Comparison of ENCODE assay signal across 30 cellular contexts in the genomic region with DNA sequence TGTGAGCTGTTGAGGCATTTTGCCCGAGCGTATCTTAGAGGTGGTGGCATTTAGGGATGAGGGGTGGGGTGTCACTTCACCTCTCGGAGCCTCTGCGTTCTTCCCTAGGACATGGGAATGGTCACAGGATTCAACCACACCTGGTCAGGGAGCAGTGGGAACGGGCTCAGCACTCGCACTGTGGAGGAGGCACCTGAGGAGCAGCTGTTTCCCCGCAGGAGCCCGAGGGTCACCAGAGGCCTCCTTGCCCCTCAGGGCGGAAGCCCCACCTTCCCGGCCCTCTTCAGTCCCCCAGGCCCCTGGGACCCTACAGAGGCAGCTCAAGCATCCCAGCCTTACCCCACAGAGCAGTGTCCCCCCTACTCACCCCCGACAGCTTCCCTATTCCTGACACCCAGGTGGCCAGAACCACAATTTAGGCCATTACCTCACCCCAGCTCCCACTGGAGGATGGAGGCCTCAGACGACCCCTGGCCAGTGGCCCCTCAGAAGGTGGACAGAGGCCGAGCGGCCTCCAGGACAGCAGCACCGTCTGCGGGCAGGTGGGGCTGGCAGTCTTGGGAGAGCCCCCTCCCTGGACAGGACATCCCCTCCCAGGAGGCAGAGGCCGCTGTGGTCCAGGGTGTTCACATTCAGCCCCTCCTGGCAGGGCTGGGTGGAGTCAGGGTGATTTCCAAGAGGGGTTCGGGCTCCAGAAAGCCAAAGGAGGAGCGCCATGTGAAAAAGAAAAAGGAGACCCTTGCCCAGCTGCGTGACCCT. TPM values are rescaled to one million over a fixed set of nuclear protein-coding genes. Genes with fewer than 3 reads are reported as not detected.
"Had no signal": no experiment of that assay in that cellular context is flagged by ENCODE, and none has a peak within 500 bp of the region (broad histone marks: within the 10 kb centered on the region; RNA-seq: fewer than 3 reads in every experiment).

No MANE protein-coding gene starts in this region.

- DNase-seq: activated B cell treated with CpG ODN at 0.5 μM for 24 hours; activated CD4-positive, alpha-beta memory T cell treated with anti-CD3 and anti-CD28 coated beads for 36 hours; activated CD4-positive, alpha-beta T cell treated with anti-CD3 and anti-CD28 coated beads for 48 hours; activated CD8-positive, alpha-beta memory T cell treated with anti-CD3 and anti-CD28 coated beads, Interleukin-2, amount 10 ng/mL, durations not matched to agents 7 days and 5 days; activated CD8-positive, alpha-beta memory T cell treated with anti-CD3 and anti-CD28 coated beads, Interleukin-2, amount 50 U/mL, for 48 hours; activated CD8-positive, alpha-beta T cell treated with anti-CD3 and anti-CD28 coated beads, Interleukin-2, amount 10 ng/mL, durations not matched to agents 7 days and 5 days; activated gamma-delta T cell; activated naive CD4-positive, alpha-beta T cell; activated naive CD4-positive, alpha-beta T cell treated with anti-CD3 and anti-CD28 coated beads, Interleukin-2, amount 10 ng/mL, durations not matched to agents 7 days and 5 days; activated naive CD8-positive, alpha-beta T cell treated with anti-CD3 and anti-CD28 coated beads, Interleukin-2, amount 10 ng/mL, durations not matched to agents 7 days and 5 days; activated T-cell treated with anti-CD3 and anti-CD28 coated beads for 4 hours; activated T-cell treated with anti-CD3 and anti-CD28 coated beads, Interleukin-2, amount 50 U/mL, for 24 hours; activated T-cell treated with anti-CD3 and anti-CD28 coated beads, Interleukin-2, amount 50 U/mL, for 72 hours; central memory CD4-positive, alpha-beta T cell; cerebellar nuclear complex; colonic mucosa; effector CD8-positive, alpha-beta T cell; endodermal cell; foreskin fibroblast; head of caudate nucleus; T-helper 17 cell; T1000; WERI-Rb-1 had no signal

- ATAC-seq: activated CD4-positive, CD25-positive, alpha-beta regulatory T cell treated with anti-CD3 and anti-CD28 coated beads, Interleukin-2, amount 50 U/mL, for 24 hours; activated CD8-positive, alpha-beta memory T cell treated with anti-CD3 and anti-CD28 coated beads, Interleukin-2, amount 10 ng/mL, durations not matched to agents 7 days and 5 days; activated CD8-positive, alpha-beta T cell treated with anti-CD3 and anti-CD28 coated beads, Interleukin-2, amount 10 ng/mL, durations not matched to agents 7 days and 5 days; activated naive CD4-positive, alpha-beta T cell treated with anti-CD3 and anti-CD28 coated beads, Interleukin-2, amount 50 U/mL, for 72 hours; activated T-cell treated with anti-CD3 and anti-CD28 coated beads, Interleukin-2, amount 50 U/mL, for 72 hours; esophagus mucosa; T-helper 17 cell had no signal

- H3K27me3 ChIP-seq: ascending aorta had no signal

- H3K4me3 ChIP-seq: ascending aorta, breast epithelium, cardiac muscle cell, colonic mucosa had no signal

- H3K9me3 ChIP-seq: ascending aorta, breast epithelium, colonic mucosa had no signal

- H3K36me3 ChIP-seq: ascending aorta, breast epithelium, cardiac muscle cell, colonic mucosa, WERI-Rb-1 had no signal

- H3K4me1 ChIP-seq: colonic mucosa had no signal

- H3K27ac ChIP-seq: ascending aorta, breast epithelium, cardiac muscle cell, colonic mucosa, WERI-Rb-1 had no signal

RNA-seq across cellular contexts. Expression of a gene that starts 4.2 kb away (rescaled TPM):
- total RNA-seq: activated B cell treated with CpG ODN at 0.5 μM for 24 hours; activated CD4-positive, alpha-beta memory T cell treated with anti-CD3 and anti-CD28 coated beads for 36 hours; activated CD8-positive, alpha-beta memory T cell treated with anti-CD3 and anti-CD28 coated beads for 36 hours; activated CD8-positive, alpha-beta memory T cell treated with anti-CD3 and anti-CD28 coated beads, Interleukin-2, amount 10 ng/mL, durations not matched to agents 7 days and 5 days; activated CD8-positive, alpha-beta T cell treated with anti-CD3 and anti-CD28 coated beads, Interleukin-2, amount 10 ng/mL, durations not matched to agents 7 days and 5 days; activated naive CD4-positive, alpha-beta T cell treated with anti-CD3 and anti-CD28 coated beads, Interleukin-2, amount 50 U/mL, for 72 hours; activated naive CD8-positive, alpha-beta T cell treated with anti-CD3 and anti-CD28 coated beads, Interleukin-2, amount 10 ng/mL, durations not matched to agents 7 days and 5 days; activated T-cell treated with anti-CD3 and anti-CD28 coated beads, Interleukin-2, amount 50 U/mL, for 72 hours; T-helper 17 cell had no signal
